ENCODE assay signal across 10 cellular contexts in the genomic region with DNA sequence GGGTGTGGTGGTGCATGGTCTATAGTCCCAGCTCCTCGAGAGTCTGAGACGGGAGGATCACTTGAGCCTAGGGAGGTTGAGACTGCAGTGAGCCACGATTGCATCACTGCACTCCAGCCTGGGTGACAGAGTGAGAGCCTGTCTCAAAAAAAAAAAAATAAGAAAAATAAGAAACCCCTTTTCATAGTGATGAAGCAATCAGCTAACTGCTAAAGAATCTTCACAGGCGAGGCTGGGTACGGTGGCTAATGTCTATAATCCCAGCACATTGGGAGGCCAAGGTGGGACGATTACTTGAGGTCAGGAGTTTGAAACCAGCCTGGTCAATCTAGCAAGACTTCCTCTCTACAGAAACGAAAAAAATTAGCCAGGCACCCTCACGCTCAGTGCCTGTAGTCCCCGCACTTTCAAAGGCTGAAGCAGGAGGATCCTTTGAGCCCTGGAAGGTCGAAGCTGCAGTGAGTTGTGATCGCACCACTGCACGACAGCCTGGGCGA. TPM values are rescaled to one million over a fixed set of nuclear protein-coding genes. Genes with fewer than 3 reads are reported as not detected.
A peak's percentile ranks its signal among the peaks of the same experiment; 100 is the strongest.
DNase-seq lines count a peak whose midpoint lies in the region; ATAC-seq and TF ChIP-seq lines count a peak whose summit lies in the region.
"Had no signal": no experiment of that assay in that cellular context is flagged by ENCODE, and none has a peak within 500 bp of the region (broad histone marks: within the 10 kb centered on the region; RNA-seq: fewer than 3 reads in every experiment).

No MANE protein-coding gene starts in this region.

- peaks cover 35 to 75% (median 53%) of the 10 kb centered on the region in 4 donors for H3K4me1 Mint-ChIP-seq in CD4-positive, CD25-positive, alpha-beta regulatory T cell
- peaks cover 15% of the 10 kb centered on the region for H3K4me1 Mint-ChIP-seq in mesothelial cell of epicardium

- no peaks in the 10 kb centered on the region for H3K9me3 Mint-ChIP-seq in CD4-positive, CD25-positive, alpha-beta regulatory T cell
- no peaks in the 10 kb centered on the region for H3K9me3 Mint-ChIP-seq in mesothelial cell of epicardium
- H3K9me3 Mint-ChIP-seq: H9 had no signal

- H3K4me3 ChIP-seq in CD4-positive, CD25-positive, alpha-beta regulatory T cell (ENCODE audit: low read depth, low read length), result peak overlapping the region; percentile 97
- peak overlapping the region; percentile 20 for H3K4me3 ChIP-seq in psoas muscle

- 78 to 81% (median 79%) methylated on average over 13 of the region's 13 CpGs for WGBS in psoas muscle, 3 donors

- intact Hi-C loops in psoas muscle (cut with DNase I), result loop anchor here in 1 of 2 donors (10.0 kb wide), 1 partner anchor 392 kb away; a partner anchor contains a TSS

- H3K4me3 Mint-ChIP-seq in CD4-positive, CD25-positive, alpha-beta regulatory T cell, result peak overlapping the region; percentile 89 to 98 (median 94)
- H3K4me3 Mint-ChIP-seq in mesothelial cell of epicardium, result no peak overlapping the region
- H3K4me3 Mint-ChIP-seq: H9 had no signal

- peaks cover 92% of the 10 kb centered on the region for H3K4me1 ChIP-seq in CD4-positive, CD25-positive, alpha-beta regulatory T cell (ENCODE audit: control insufficient read depth, insufficient read depth, low read length, poor library complexity, severe bottlenecking)
- H3K4me1 ChIP-seq in psoas muscle, result no peaks in the 10 kb centered on the region

- no peak for TF ChIP-seq CTCF in psoas muscle (IDR thresholded peaks at IDR 0.05)
- TF ChIP-seq CTCF in mesothelial cell of epicardium (IDR thresholded peaks at IDR 0.05; ENCODE audit: unreplicated experiment), result no peak

- DNase-seq in CD4-positive, CD25-positive, alpha-beta regulatory T cell, result peak in 1 of 3 donors; percentile 35
- DNase-seq in activated naive CD4-positive, alpha-beta T cell treated with Interleukin-2 at 50 U/mL for 16 hours, result peak; percentile 42
- DNase-seq in psoas muscle (no peak), SW 1271 (lab: John Stamatoyannopoulos, UW) (no peak), mesothelial cell of epicardium (ENCODE audit: low spot score in 2 of 2, unreplicated experiment in 2 of 2) (no peak), NCI-H1694 (lab: John Stamatoyannopoulos, UW) (no peak), T-helper 9 cell (no peak)
- DNase-seq: H9 had no signal

- H3K27ac Mint-ChIP-seq in CD4-positive, CD25-positive, alpha-beta regulatory T cell, result peak overlapping the region; percentile 87 to 100 (median 94)
- no peak overlapping the region for H3K27ac Mint-ChIP-seq in mesothelial cell of epicardium
- H3K27ac Mint-ChIP-seq: H9 had no signal

- peak in 1 of 2 donors; percentile 4 for ATAC-seq in CD4-positive, CD25-positive, alpha-beta regulatory T cell (ENCODE audit: low read depth in 2 of 2)
- ATAC-seq in HG02642 (IDR thresholded peaks at IDR 0.05; ENCODE audit: poor library complexity, unreplicated experiment) (peak; percentile 9), psoas muscle (no peak)

- H3K27ac ChIP-seq in CD4-positive, CD25-positive, alpha-beta regulatory T cell (ENCODE audit: insufficient read depth, low read length, poor library complexity, severe bottlenecking), result peak overlapping the region; percentile 86
- peak overlapping the region; percentile 19 for H3K27ac ChIP-seq in psoas muscle
- H3K27ac ChIP-seq: neutrophil had no signal

- H3K27me3 ChIP-seq in CD4-positive, CD25-positive, alpha-beta regulatory T cell (ENCODE audit: control insufficient read depth, insufficient read depth, low read length), result no peaks in the 10 kb centered on the region
- peaks cover 0 to 3% (median 0%) of the 10 kb centered on the region in 3 donors for H3K27me3 ChIP-seq in psoas muscle (ENCODE audit: insufficient read depth in 3 of 3, low read length in 2 of 3)
- H3K27me3 ChIP-seq: neutrophil had no signal

- no peaks in the 10 kb centered on the region for H3K9me3 ChIP-seq in CD4-positive, CD25-positive, alpha-beta regulatory T cell (ENCODE audit: control insufficient read depth in 2 of 2, low read length in 2 of 2)
- H3K9me3 ChIP-seq in psoas muscle, result no peaks in the 10 kb centered on the region
- H3K9me3 ChIP-seq: neutrophil had no signal

- H3K27me3 Mint-ChIP-seq in CD4-positive, CD25-positive, alpha-beta regulatory T cell, result no peaks in the 10 kb centered on the region
- H3K27me3 Mint-ChIP-seq in mesothelial cell of epicardium (ENCODE audit: low read depth), result peaks cover 17% of the 10 kb centered on the region

- no peaks in the 10 kb centered on the region for H3K36me3 ChIP-seq in CD4-positive, CD25-positive, alpha-beta regulatory T cell (ENCODE audit: control insufficient read depth, insufficient read depth, low read length)
- no peaks in the 10 kb centered on the region for H3K36me3 ChIP-seq in psoas muscle (ENCODE audit: insufficient read depth in 1 of 2, low read depth in 1 of 2)
- H3K36me3 ChIP-seq: neutrophil had no signal

- H3K36me3 Mint-ChIP-seq in CD4-positive, CD25-positive, alpha-beta regulatory T cell, result peaks cover 15% of the 10 kb centered on the region
- no peaks in the 10 kb centered on the region for H3K36me3 Mint-ChIP-seq in mesothelial cell of epicardium

RNA-seq across cellular contexts. Expression of a gene that starts 0.8 kb away (rescaled TPM):
- 105 TPM for total RNA-seq in CD4-positive, CD25-positive, alpha-beta regulatory T cell
- 10 to 100 TPM; 12.7 to 14.6 (median 13.4) TPM for polyA plus RNA-seq in CD4-positive, CD25-positive, alpha-beta regulatory T cell
- total RNA-seq in psoas muscle (under 1 TPM in 3 of 4 donors, not detected in 1; 0.17 to 0.30 (median 0.26) TPM), mesothelial cell of epicardium (0.09 to 0.18 TPM (median 0.09 TPM) in 3 replicates)
- polyA plus RNA-seq in psoas muscle, result under 1 TPM; 0.03 to 0.10 (median 0.09) TPM
- total RNA-seq: H9 had no signal

RNA-seq across cellular contexts. Expression of a gene that starts 23.9 kb away (rescaled TPM):
- 0.57 TPM for total RNA-seq in CD4-positive, CD25-positive, alpha-beta regulatory T cell
- polyA plus RNA-seq in CD4-positive, CD25-positive, alpha-beta regulatory T cell, result under 1 TPM in 1 of 4 donors, not detected in 3; 0.17 TPM
- total RNA-seq in psoas muscle (under 1 TPM in 1 of 4 donors, not detected in 3; 0.12 TPM), mesothelial cell of epicardium (not detected in 3 replicates)
- polyA plus RNA-seq in psoas muscle, result under 1 TPM in 1 of 3 donors, not detected in 2; 0.01 TPM
- total RNA-seq: H9 had no signal

RNA-seq across cellular contexts. Expression of a gene that starts 41.7 kb away (rescaled TPM):
- total RNA-seq in CD4-positive, CD25-positive, alpha-beta regulatory T cell, result 3.1 TPM
- 1 to 10 TPM; 1.1 to 3.4 (median 1.6) TPM for polyA plus RNA-seq in CD4-positive, CD25-positive, alpha-beta regulatory T cell
- total RNA-seq in psoas muscle (10 to 100 TPM in 1 of 4 donors, 1 to 10 TPM in 3; 4.1 to 11.7 (median 6.6) TPM), mesothelial cell of epicardium (5.0 to 7.5 TPM (median 5.1 TPM) in 3 replicates)
- 10 to 100 TPM in 1 of 3 donors, 1 to 10 TPM in 2; 3.1 to 11.5 (median 3.6) TPM for polyA plus RNA-seq in psoas muscle

RNA-seq across cellular contexts. Expression of a gene that starts 50.4 kb away (rescaled TPM):
- total RNA-seq in CD4-positive, CD25-positive, alpha-beta regulatory T cell, result 133 TPM
- 10 to 100 TPM; 59.8 to 89.2 (median 74.4) TPM for polyA plus RNA-seq in CD4-positive, CD25-positive, alpha-beta regulatory T cell
- total RNA-seq in psoas muscle (10 to 100 TPM; 63.2 to 92.4 (median 84.7) TPM), mesothelial cell of epicardium (155 to 158 TPM (median 155 TPM) in 3 replicates)
- 10 to 100 TPM; 20.0 to 44.7 (median 37.5) TPM for polyA plus RNA-seq in psoas muscle

Comparison
In these comparisons a context has a peak if more than half of its experiments do, and no peak if none do; other contexts are left out.
1. RNA of a gene that starts 0.8 kb away (total RNA-seq): 105 TPM in CD4-positive, CD25-positive, alpha-beta regulatory T cell (single experiment); 0.17 to 0.30 TPM in psoas muscle and 0.09 to 0.18 TPM in mesothelial cell of epicardium; every median in the first group is over 10 times any median in the second.